Comparison of ENCODE assay signal across 8 cellular contexts in genomic region chr21:35256468-35256988, GRCh38.
A peak's percentile ranks its signal among the peaks of the same experiment; 100 is the strongest.
DNase-seq lines count a peak whose midpoint lies in the region; ATAC-seq and TF ChIP-seq lines count a peak whose summit lies in the region.

No MANE protein-coding gene starts in this region.

- no peak; the same call in 1 of the 2 replicates for TF ChIP-seq CTCF in IMR-90 (conservative IDR thresholded peaks at IDR 0.05; ENCODE audit: low read depth, low read length)
- no peak for TF ChIP-seq CTCF in gastroesophageal sphincter (IDR thresholded peaks at IDR 0.05)

- H4K8ac ChIP-seq in IMR-90 (ENCODE audit: low read depth in 2 of 2, low read length in 2 of 2) = peak overlapping the region in 1 of 2 experiments; percentile 63; a peak in 2 of 4 replicates
- H4K8ac ChIP-seq in trophoblast cell (ENCODE audit: low read depth, low read length) = no peak overlapping the region

- H2BK12ac ChIP-seq in trophoblast cell (ENCODE audit: low read length) = no peak overlapping the region

- H3K4me2 ChIP-seq in IMR-90 (ENCODE audit: low read depth, low read length) = peak overlapping the region; percentile 29; the same call in 1 of the 2 replicates
- peak overlapping the region; percentile 47 for H3K4me2 ChIP-seq in trophoblast cell (ENCODE audit: low read length)

- CTCF ChIA-PET in IMR-90 (lab: Yijun Ruan, JAX) = interaction anchor here (0.9 kb wide), 1 partner anchor 49 kb away, joined by 4 read pairs; no protein-coding TSS in a partner anchor

- H2BK5ac ChIP-seq in IMR-90 (ENCODE audit: low read depth, low read length, poor library complexity, severe bottlenecking) = peak overlapping the region; percentile 83
- H2BK5ac ChIP-seq in trophoblast cell (ENCODE audit: low read depth, low read length, poor library complexity) = no peak overlapping the region

- peak; percentile 94 for ATAC-seq in IMR-90 (ENCODE audit: low read depth)
- ATAC-seq in gastroesophageal sphincter = peak; percentile 72
- ATAC-seq in HG03354 (IDR thresholded peaks at IDR 0.05; ENCODE audit: poor library complexity, severe bottlenecking, unreplicated experiment) = no peak
- ATAC-seq in GM18520 (IDR thresholded peaks at IDR 0.05; ENCODE audit: unreplicated experiment) = no peak
- no peak for ATAC-seq in GM21576 (IDR thresholded peaks at IDR 0.05; ENCODE audit: unreplicated experiment)

- no peak overlapping the region for H4K12ac ChIP-seq in trophoblast cell (ENCODE audit: low read depth, low read length)

- no peak overlapping the region for H2BK15ac ChIP-seq in IMR-90 (ENCODE audit: low read depth, low read length)

- H3K9me1 ChIP-seq in IMR-90 (ENCODE audit: insufficient read depth, low read length) = peaks cover 4% of the 10 kb centered on the region

- peak overlapping the region; percentile 76 for H2BK20ac ChIP-seq in IMR-90 (ENCODE audit: low read depth, low read length)

- TF ChIP-seq EP300 in gastroesophageal sphincter (IDR thresholded peaks at IDR 0.05) = no peak

- H3K27ac ChIP-seq in IMR-90 (ENCODE audit: insufficient read depth, low read length) = peak overlapping the region; percentile 49; the same call in 1 of the 2 replicates
- H3K27ac ChIP-seq in gastroesophageal sphincter = peak overlapping the region in 1 of 4 donors; percentile 21
- H3K27ac ChIP-seq in trophoblast cell (ENCODE audit: low read depth, low read length) = peak overlapping the region; percentile 1

- no TSS peak for BruUV-seq in IMR-90 (replicated peaks; lab: Mats Ljungman, UMichigan)

- peak overlapping the region; percentile 75 for H2AFZ ChIP-seq in IMR-90 (replicated peaks; ENCODE audit: low read length, poor library complexity)
- no peak overlapping the region for H2AFZ ChIP-seq in trophoblast cell (ENCODE audit: insufficient read depth, low read length, poor library complexity)

- H3K14ac ChIP-seq in IMR-90 (replicated peaks; ENCODE audit: low read depth, low read length) (0 out of 2 replicates have a peak overlapping the region, but pooled peaks have one; percentile 24), trophoblast cell (ENCODE audit: low read length) (no peak overlapping the region)

- H3K79me2 ChIP-seq in trophoblast cell (ENCODE audit: control insufficient read depth, insufficient read depth, low read length, poor library complexity) = no peaks in the 10 kb centered on the region

- peak overlapping the region; percentile 78 for H2BK120ac ChIP-seq in IMR-90 (ENCODE audit: low read depth, low read length)
- H2BK120ac ChIP-seq in trophoblast cell (ENCODE audit: insufficient read depth, low read length, poor library complexity) = no peak overlapping the region

- H3K4me1 ChIP-seq in IMR-90 (ENCODE audit: control insufficient read depth, insufficient read depth, low read length) (peaks cover 8% of the 10 kb centered on the region), gastroesophageal sphincter (peaks cover 0 to 17% (median 2%) of the 10 kb centered on the region in 3 donors), trophoblast cell (ENCODE audit: control insufficient read depth in 1 of 2, insufficient read depth in 2 of 2, low read length in 2 of 2) (no peaks in the 10 kb centered on the region)

- H3K9ac ChIP-seq in IMR-90 (ENCODE audit: low read depth, low read length) = no peak overlapping the region
- H3K9ac ChIP-seq in trophoblast cell (ENCODE audit: low read length) = no peak overlapping the region

- no peaks in the 10 kb centered on the region for H4K20me1 ChIP-seq in IMR-90 (ENCODE audit: insufficient read depth, low read length)

- no peak for TF ChIP-seq POLR2A in IMR-90 (IDR thresholded peaks at IDR 0.05; ENCODE audit: low read depth, low read length)
- TF ChIP-seq POLR2A in gastroesophageal sphincter (IDR thresholded peaks at IDR 0.05) = no peak

- no peak overlapping the region for H3K23ac ChIP-seq in IMR-90 (ENCODE audit: low read depth, low read length)
- H3K23ac ChIP-seq in trophoblast cell (ENCODE audit: low read length) = no peak overlapping the region

- H3K4ac ChIP-seq in IMR-90 (ENCODE audit: low read depth, low read length) (peak overlapping the region; percentile 66), trophoblast cell (ENCODE audit: low read depth, low read length) (no peak overlapping the region)

- intact Hi-C loops in IMR-90 (cut with micrococcal nuclease) = loop anchor here (2.0 to 5.0 kb wide), 5 partner anchors 52 to 771 kb away; no protein-coding TSS in a partner anchor

- peak; percentile 93 for DNase-seq in ACHN
- peak; percentile 100 for DNase-seq in IMR-90
- DNase-seq in SW480 (ENCODE audit: low spot score) = peak; percentile 97
- peak; percentile 68 to 85 for DNase-seq in trophoblast cell

- WGBS in IMR-90 (ENCODE audit: extremely low coverage in 2 of 2, insufficient read length in 1 of 2), 2 experiments = no CpG with 5 or more reads among the region's 10 CpGs
- 6% methylated on average over 7 to 9 of the region's 10 CpGs for WGBS in gastroesophageal sphincter (ENCODE audit: low coverage in 1 of 2), 2 donors
- WGBS in trophoblast cell (ENCODE audit: extremely low coverage, insufficient coverage, insufficient read length) = no CpG with 5 or more reads among the region's 10 CpGs

- peak overlapping the region; percentile 12; the same call in 1 of the 2 replicates for H3K18ac ChIP-seq in IMR-90 (ENCODE audit: low read depth, low read length)
- no peak overlapping the region for H3K18ac ChIP-seq in trophoblast cell (ENCODE audit: low read length)

- dilution Hi-C loops in IMR-90 (cut with HindIII; ENCODE audit: low sequenced_read_pairs, unreplicated experiment) = no loop called here

- H2AK9ac ChIP-seq in IMR-90 (replicated peaks; ENCODE audit: low read depth, low read length, poor library complexity) = peak overlapping the region; percentile 7

- H3K56ac ChIP-seq in IMR-90 (ENCODE audit: extremely low read depth, insufficient read depth, low read length) = peak overlapping the region; percentile 17

- H4K91ac ChIP-seq in IMR-90 (ENCODE audit: insufficient read depth, low read depth, low read length) = peak overlapping the region; percentile 48; the same call in 1 of the 2 replicates
- no peak overlapping the region for H4K91ac ChIP-seq in trophoblast cell (ENCODE audit: low read depth, low read length)

- H3K9me3 ChIP-seq in IMR-90 (ENCODE audit: control insufficient read depth, insufficient read depth, low read length) = 0 out of 2 replicates have a peak, but pooled peaks cover 2% of the 10 kb centered on the region
- no peaks in the 10 kb centered on the region for H3K9me3 ChIP-seq in gastroesophageal sphincter
- peaks cover 1% of the 10 kb centered on the region for H3K9me3 ChIP-seq in trophoblast cell (ENCODE audit: insufficient read depth, low read depth, low read length)

- peak overlapping the region; percentile 23; the same call in 1 of the 2 replicates for H2AK5ac ChIP-seq in IMR-90 (ENCODE audit: low read depth, low read length)
- H2AK5ac ChIP-seq in trophoblast cell (ENCODE audit: low read length) = no peak overlapping the region

- no peak overlapping the region for H4K5ac ChIP-seq in IMR-90 (ENCODE audit: low read depth, low read length)

- H3K4me3 ChIP-seq in IMR-90 (ENCODE audit: insufficient read depth, low read depth, low read length) = no peak overlapping the region
- no peak overlapping the region for H3K4me3 ChIP-seq in gastroesophageal sphincter
- no peak overlapping the region for H3K4me3 ChIP-seq in trophoblast cell (ENCODE audit: low read depth, low read length)

- TF ChIP-seq RAD21 in IMR-90 (IDR thresholded peaks at IDR 0.05; ENCODE audit: low read length) = peak; percentile 40

- POLR2A ChIA-PET in IMR-90 (lab: Charles Lee; ENCODE audit: unreplicated experiment) = interaction anchor here (1.4 kb wide), 1 partner anchor 368 kb away, joined by 4 read pairs; no protein-coding TSS in a partner anchor

- no peaks in the 10 kb centered on the region for H3K27me3 ChIP-seq in IMR-90 (ENCODE audit: control insufficient read depth, insufficient read depth, low read length)
- H3K27me3 ChIP-seq in gastroesophageal sphincter = peaks cover 5% of the 10 kb centered on the region
- no peaks in the 10 kb centered on the region for H3K27me3 ChIP-seq in trophoblast cell (ENCODE audit: insufficient read depth, low read length)

- H3K79me1 ChIP-seq in IMR-90 (ENCODE audit: low read depth in 1 of 2, low read length in 2 of 2) (no peaks in the 10 kb centered on the region), trophoblast cell (ENCODE audit: low read length) (no peaks in the 10 kb centered on the region)

- in situ Hi-C loops in ACHN (cut with HindIII; ENCODE audit: low pct_ligation_motif_present, low pct_unique_long_range_greater_than_20kb, low sequenced_read_pairs) = no loop called here
- in situ Hi-C loops in IMR-90 (cut with MboI; ENCODE audit: low sequenced_read_pairs) = no loop called here

- H3K36me3 ChIP-seq in IMR-90 (ENCODE audit: control insufficient read depth, insufficient read depth, low read length) (no peaks in the 10 kb centered on the region), gastroesophageal sphincter (no peaks in the 10 kb centered on the region), trophoblast cell (ENCODE audit: control insufficient read depth in 1 of 2, insufficient read depth in 2 of 2, low read length in 2 of 2) (no peaks in the 10 kb centered on the region)

TF ChIP-seq in IMR-90, 13 proteins besides CTCF, POLR2A, EP300 and RAD21 (continues in another document):
- TF ChIP-seq BHLHE40 (IDR thresholded peaks at IDR 0.05; ENCODE audit: low read depth, low read length) (peak; percentile 50; the same call in 1 of the 2 replicates), CEBPB (IDR thresholded peaks at IDR 0.05; ENCODE audit: low read depth, low read length) (peak; percentile 74), ELK1 (IDR thresholded peaks at IDR 0.05; ENCODE audit: borderline replicate concordance, low read depth, low read length) (no peak), NFE2L2 (IDR thresholded peaks at IDR 0.05; ENCODE audit: low read depth, low read length) (no peak), RFX5 (IDR thresholded peaks at IDR 0.05; ENCODE audit: low read depth, low read length) (no peak), MXI1 (IDR thresholded peaks at IDR 0.05; ENCODE audit: borderline replicate concordance, low read depth, low read length) (no peak), SMC3 (IDR thresholded peaks at IDR 0.05; ENCODE audit: low read depth, low read length) (no peak), CHD1 (IDR thresholded peaks at IDR 0.05; ENCODE audit: low read depth, low read length) (peak; percentile 14; the same call in 1 of the 2 replicates)

Comparison
In these comparisons a context has a peak if more than half of its experiments do, and no peak if none do; other contexts are left out.
1. ATAC-seq: peak in IMR-90 (single experiment) and gastroesophageal sphincter (single experiment); none in HG03354 (single experiment), GM18520 (single experiment) and GM21576 (single experiment).
2. Peak in every context shown above with its lines, with median percentiles within 50 percentile points of each other: DNase-seq.